In genomic region chr16:9954181-9954580, GRCh38 we compare ENCODE assay signal across 16 cellular contexts.
"Had no signal": no experiment of that assay in that cellular context is flagged by ENCODE, and none has a peak within 500 bp of the region (broad histone marks: within the 10 kb centered on the region; RNA-seq: fewer than 3 reads in every experiment).

No MANE protein-coding gene starts in this region.

- H3K27ac ChIP-seq: adrenal gland, esophagus squamous epithelium, parathyroid adenoma, tibial nerve had no signal

- H3K36me3 ChIP-seq: adrenal gland, esophagus squamous epithelium, tibial nerve had no signal

- DNase-seq: activated CD4-positive, alpha-beta T cell treated with anti-CD3 and anti-CD28 coated beads, Interleukin-2, amount 10 ng/mL, durations not matched to agents 7 days and 5 days; activated CD8-positive, alpha-beta memory T cell treated with anti-CD3 and anti-CD28 coated beads, Interleukin-2, amount 50 U/mL, for 4 hours; activated effector memory CD4-positive, alpha-beta T cell treated with Interleukin-2 at 50 U/mL for 16 hours; activated T-cell treated with anti-CD3 and anti-CD28 coated beads, Interleukin-2, amount 50 U/mL, for 4 hours; adrenal gland; effector memory CD8-positive, alpha-beta T cell; esophagus squamous epithelium; foreskin melanocyte; stimulated activated naive CD4-positive, alpha-beta T cell treated with Interleukin-2 at 50 U/mL for 16 hours had no signal

- FAIRE-seq: bronchial epithelial cell, keratinocyte, urothelium cell line had no signal

- H3K4me3 ChIP-seq: adrenal gland, esophagus squamous epithelium, tibial nerve had no signal

- H3K79me2 ChIP-seq: parathyroid adenoma had no signal

- H3K4me1 ChIP-seq: adrenal gland, esophagus squamous epithelium, parathyroid adenoma, tibial nerve had no signal

- ATAC-seq: activated CD4-positive, CD25-positive, alpha-beta regulatory T cell treated with anti-CD3 and anti-CD28 coated beads, Interleukin-2, amount 50 U/mL, for 24 hours; activated T-cell treated with anti-CD3 and anti-CD28 coated beads, Interleukin-2, amount 50 U/mL, for 4 hours; effector memory CD8-positive, alpha-beta T cell; natural killer cell treated with Interleukin-12 subunit alpha and Interleukin-12 subunit beta and Interleukin-15 and Interleukin-18, amount 100 ng/mL, for 72 hours had no signal

- H3K9ac ChIP-seq: parathyroid adenoma had no signal

- H3K9me3 ChIP-seq: adrenal gland, esophagus squamous epithelium, tibial nerve had no signal

- H2AFZ ChIP-seq: parathyroid adenoma had no signal

- H3K27me3 ChIP-seq: adrenal gland, esophagus squamous epithelium, tibial nerve had no signal
